ENCODE assay signal across 8 cellular contexts in genomic region chr1:34163792-34164509, GRCh38. TPM values are rescaled to one million over a fixed set of nuclear protein-coding genes. Genes with fewer than 3 reads are reported as not detected.
DNase-seq lines count a peak whose midpoint lies in the region; ATAC-seq, FAIRE-seq and TF ChIP-seq lines count a peak whose summit lies in the region.

No MANE protein-coding gene starts in this region.

- no peaks in the 10 kb centered on the region for H3K9me3 Mint-ChIP-seq in mesothelial cell of epicardium

- H3K27ac Mint-ChIP-seq in mesothelial cell of epicardium: no peak overlapping the region

- peaks cover 17% of the 10 kb centered on the region for H3K4me1 Mint-ChIP-seq in mesothelial cell of epicardium

- TF ChIP-seq CTCF in AG04449 (IDR thresholded peaks at IDR 0.05; ENCODE audit: insufficient read depth, low read length, missing control alignments) (no peak), mesothelial cell of epicardium (IDR thresholded peaks at IDR 0.05; ENCODE audit: unreplicated experiment) (no peak), D721Med (IDR thresholded peaks at IDR 0.05; ENCODE audit: insufficient read depth, missing control alignments) (no peak)

- POLR2A ChIA-PET in AG04449 (lab: Yijun Ruan, JAX): interaction anchor here (0.6 to 1.5 kb wide), 5 partner anchors 271 to 531 kb away, joined by 4 to 6 read pairs (median 4); no protein-coding TSS in a partner anchor

- CTCF ChIA-PET in AG04449 (lab: Yijun Ruan, JAX): interaction anchor here (1.0 to 4.7 kb wide), 49 partner anchors 12 to 534 kb away, joined by 3 to 114 read pairs (median 5); no protein-coding TSS in a partner anchor

- no peaks in the 10 kb centered on the region for H3K36me3 ChIP-seq in H7 (replicated peaks; ENCODE audit: control insufficient read depth, insufficient read depth, low read length)

- peaks cover 12% of the 10 kb centered on the region for H3K27me3 ChIP-seq in H7 (ENCODE audit: control insufficient read depth, insufficient read depth, low read length)

- DNase-seq in AG04449 (ENCODE audit: low read depth, low spot score): no peak
- DNase-seq in H7: peak; percentile 82
- DNase-seq in mesothelial cell of epicardium (ENCODE audit: low spot score in 2 of 2, unreplicated experiment in 2 of 2): no peak
- no peak for DNase-seq in HUDEP-2 (lab: John Stamatoyannopoulos, UW; ENCODE audit: unreplicated experiment in 76 of 76)
- DNase-seq in D721Med (ENCODE audit: insufficient read length, low spot score): no peak

- peaks cover 97% of the 10 kb centered on the region for H3K27me3 Mint-ChIP-seq in mesothelial cell of epicardium (ENCODE audit: low read depth)

- H3K27ac ChIP-seq in cingulate gyrus (ENCODE audit: low read depth, low read length): peak overlapping the region; percentile 39

- peak overlapping the region; percentile 68 for H3K4me3 Mint-ChIP-seq in mesothelial cell of epicardium

- ATAC-seq in HG03520 (IDR thresholded peaks at IDR 0.05; ENCODE audit: unreplicated experiment): no peak
- no peak for ATAC-seq in HG02588 (IDR thresholded peaks at IDR 0.05; ENCODE audit: unreplicated experiment)

- H3K4me3 ChIP-seq in AG04449 (ENCODE audit: low read depth, low read length): peak overlapping the region; percentile 75
- H3K4me3 ChIP-seq in H7 (ENCODE audit: insufficient read depth, low read depth, low read length): peak overlapping the region; percentile 78

- FAIRE-seq in D721Med (lab: Jason Lieb, UNC): no peak

- no peaks in the 10 kb centered on the region for H3K36me3 Mint-ChIP-seq in mesothelial cell of epicardium

RNA-seq across cellular contexts. Expression of gene CSMD2, which starts 1.1 kb away (rescaled TPM):
- total RNA-seq in H7 (2014; rRNA removed; shearing (Covaris generic)): 5.8 and 6.3 TPM in 2 replicates
- 1.1 to 1.9 TPM (median 1.2 TPM) in 3 replicates for total RNA-seq in mesothelial cell of epicardium

RNA-seq across cellular contexts. Expression of gene C1orf94, which starts 12.8 kb away (rescaled TPM):
- total RNA-seq in H7 (2014; rRNA removed; shearing (Covaris generic)): 6.5 and 11.8 TPM in 2 replicates
- not detected in 3 replicates for total RNA-seq in mesothelial cell of epicardium
